ENCODE assay signal across 8 cellular contexts in the genomic region with DNA sequence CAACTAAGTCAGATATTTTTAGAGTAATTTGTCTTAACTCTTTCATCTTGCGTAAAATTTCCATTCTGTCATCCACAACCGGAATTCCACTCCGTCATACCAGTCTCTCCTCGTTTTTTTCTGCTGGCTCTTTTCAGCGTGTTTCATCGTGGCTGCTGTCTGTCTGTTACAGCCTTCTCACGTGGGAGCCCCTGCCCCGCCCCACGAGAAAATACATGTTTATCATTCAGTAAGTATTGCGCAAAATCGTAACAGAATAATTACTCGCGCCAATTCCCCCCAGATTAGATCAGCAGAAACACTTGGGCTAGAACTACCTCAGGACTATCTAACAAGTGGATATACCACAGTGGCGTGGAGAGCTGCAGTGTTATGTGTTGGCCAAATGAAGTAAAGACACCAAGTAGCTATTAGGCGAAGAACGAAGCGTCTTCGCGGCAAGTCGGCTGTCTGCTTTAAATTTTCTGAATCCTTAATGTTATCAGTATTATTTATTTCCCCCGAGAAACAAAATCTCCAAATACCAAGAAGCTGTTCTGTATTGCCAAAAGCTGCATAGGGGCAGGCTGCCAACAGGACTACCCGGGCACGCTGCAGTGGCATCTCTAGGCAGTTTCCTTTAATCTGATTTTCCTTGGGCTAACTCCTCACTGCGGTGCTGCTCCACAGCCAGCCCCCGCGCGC. TPM values are rescaled to one million over a fixed set of nuclear protein-coding genes. Genes with fewer than 3 reads are reported as not detected.
A peak's percentile ranks its signal among the peaks of the same experiment; 100 is the strongest.
DNase-seq lines count a peak whose midpoint lies in the region; ATAC-seq, FAIRE-seq and TF ChIP-seq lines count a peak whose summit lies in the region.

No MANE protein-coding gene starts in this region.

- TF ChIP-seq POLR2A in K562 (conservative IDR thresholded peaks at IDR 0.05): no peak

- H3K4me3 ChIP-seq in AG04450 (ENCODE audit: low read depth, low read length): peak overlapping the region; percentile 81
- H3K4me3 ChIP-seq in K562: peak overlapping the region; percentile 78
- peak overlapping the region; percentile 64 for H3K4me3 ChIP-seq in iPS-18c (ENCODE audit: insufficient read depth, low read depth, low read length)
- H3K4me3 ChIP-seq in smooth muscle cell: peak overlapping the region; percentile 65

- H4K20me1 ChIP-seq in K562 (replicated peaks; ENCODE audit: control insufficient read depth, insufficient read depth, low read length): no peaks in the 10 kb centered on the region
- peaks cover 34% of the 10 kb centered on the region for H4K20me1 ChIP-seq in smooth muscle cell (ENCODE audit: low read depth)

- DNase-seq in AG04450 (ENCODE audit: low read depth, low spot score) (no peak), HS-27A (ENCODE audit: low read depth) (peak; percentile 19), SW480 (ENCODE audit: low spot score) (peak; percentile 36), K562 (ENCODE audit: extremely low read depth in 1 of 4, low spot score in 3 of 4) (peak; percentile 14 to 49 (median 17)), smooth muscle cell (lab: John Stamatoyannopoulos, UW; ENCODE audit: unreplicated experiment) (peak; percentile 52)

- TF ChIP-seq EP300 in K562 (IDR thresholded peaks at IDR 0.05; ENCODE audit: low read length): no peak

- H3K4me1 ChIP-seq in K562 (replicated peaks in 1 of 2; ENCODE audit: control insufficient read depth in 2 of 2, insufficient read depth in 2 of 2, low read length in 2 of 2) (peaks cover 0 to 8% of the 10 kb centered on the region in 2 experiments; a peak in 2 of 5 replicates), smooth muscle cell (ENCODE audit: low read depth) (peaks cover 14% of the 10 kb centered on the region)

- peak overlapping the region; percentile 59 to 81 for H3K9ac ChIP-seq in K562 (ENCODE audit: insufficient read depth in 1 of 2, low read depth in 2 of 2, low read length in 2 of 2)
- H3K9ac ChIP-seq in smooth muscle cell (ENCODE audit: low read depth): peak overlapping the region; percentile 59

- TF ChIP-seq RAD21 in K562 (CRISPR knock-in tag; conservative IDR thresholded peaks at IDR 0.05 in 1 of 2, IDR thresholded peaks at IDR 0.05 in 1 of 2): no peak

- POLR2A ChIA-PET in AG04450 (lab: Yijun Ruan, JAX) (interaction anchor here (1.0 to 1.8 kb wide), 9 partner anchors 9 to 330 kb away, joined by 3 to 18 read pairs (median 4); a partner anchor contains a TSS), K562 (lab: Yijun Ruan, JAX) (interaction anchor here (0.6 to 1.5 kb wide), 11 partner anchors 7 to 744 kb away, joined by 3 to 12 read pairs (median 4); no protein-coding TSS in a partner anchor)

- peak overlapping the region; percentile 55 for H3K27ac ChIP-seq in AG04450 (ENCODE audit: low read depth, low read length)
- H3K27ac ChIP-seq in K562 (ENCODE audit: extremely low read depth, low read depth, low read length): peak overlapping the region; percentile 69
- peak overlapping the region; percentile 85 for H3K27ac ChIP-seq in smooth muscle cell (ENCODE audit: low read depth)

- H3K79me2 ChIP-seq in K562 (ENCODE audit: control insufficient read depth, insufficient read depth, low read length) (peaks cover 26% of the 10 kb centered on the region), smooth muscle cell (ENCODE audit: low read depth) (peaks cover 35% of the 10 kb centered on the region)

- TF ChIP-seq CTCF in AG04450 (IDR thresholded peaks at IDR 0.05; ENCODE audit: low read depth, low read length) (no peak), K562 (IDR thresholded peaks at IDR 0.05 in 2 of 3, conservative IDR thresholded peaks at IDR 0.05 in 1 of 3; ENCODE audit: insufficient read depth in 2 of 3, low read depth in 1 of 3, low read length in 3 of 3) (no peak), smooth muscle cell (IDR thresholded peaks at IDR 0.05; ENCODE audit: borderline replicate concordance, insufficient read depth, poor library complexity, severe bottlenecking) (no peak)

- H3K9me3 ChIP-seq in AG04450 (ENCODE audit: control insufficient read depth, insufficient read depth, low read length) (no peaks in the 10 kb centered on the region), K562 (replicated peaks; ENCODE audit: control insufficient read depth, insufficient read depth, low read depth, low read length) (no peaks in the 10 kb centered on the region), iPS-18c (ENCODE audit: control insufficient read depth, insufficient read depth, low read length) (no peaks in the 10 kb centered on the region), smooth muscle cell (replicated peaks; ENCODE audit: low read depth) (no peaks in the 10 kb centered on the region)

- BruUV-seq in K562 (replicated peaks; lab: Mats Ljungman, UMichigan): no TSS peak

- H2AFZ ChIP-seq in K562 (ENCODE audit: low read depth, low read length) (peak overlapping the region; percentile 85), smooth muscle cell (ENCODE audit: low read depth) (peak overlapping the region; percentile 90)

- CTCF ChIA-PET in AG04450 (lab: Charles Lee) (interaction anchor here (1.4 kb wide), 1 partner anchor 58 kb away, joined by 5 read pairs; no protein-coding TSS in a partner anchor), K562 (lab: Yijun Ruan, JAX; ENCODE audit: low intra/inter-chr PET ratio) (no interaction called here)

- ATAC-seq in GM18873 (IDR thresholded peaks at IDR 0.05; ENCODE audit: low FRiP score, unreplicated experiment) (peak; percentile 5), K562 (peak; percentile 3; the same call in 2 of the 3 replicates), HG03571 (IDR thresholded peaks at IDR 0.05; ENCODE audit: unreplicated experiment) (no peak)

- WGBS in K562 (ENCODE audit: insufficient coverage, low coverage, missing lambda C conversion rate): 3% methylated on average over 26 of the region's 27 CpGs
- 5% methylated on average over 27 of the region's 27 CpGs for WGBS in smooth muscle cell (ENCODE audit: low lambda C conversion rate)

- peak; percentile 11 for FAIRE-seq in K562 (lab: Jason Lieb, UNC)

- H3K36me3 ChIP-seq in K562 (ENCODE audit: control insufficient read depth, insufficient read depth, low read length): no peaks in the 10 kb centered on the region
- H3K36me3 ChIP-seq in smooth muscle cell (ENCODE audit: low read depth): no peaks in the 10 kb centered on the region

- in situ Hi-C loops in K562 (cut with MboI): no loop called here

- intact Hi-C loops in K562 (cut with micrococcal nuclease): no loop called here

- no peaks in the 10 kb centered on the region for H3K9me1 ChIP-seq in K562 (ENCODE audit: control insufficient read depth, insufficient read depth, low read length)

- H3K4me2 ChIP-seq in K562 (ENCODE audit: insufficient read depth, low read length): peak overlapping the region; percentile 78
- H3K4me2 ChIP-seq in smooth muscle cell: peak overlapping the region; percentile 94

- H3K27me3 ChIP-seq in AG04450 (ENCODE audit: control insufficient read depth, insufficient read depth, low read length) (no peaks in the 10 kb centered on the region), K562 (ENCODE audit: control insufficient read depth in 2 of 2, insufficient read depth in 2 of 2, low read length in 2 of 2) (no peaks in the 10 kb centered on the region), smooth muscle cell (ENCODE audit: low read depth) (no peaks in the 10 kb centered on the region)

- peaks cover 3% of the 10 kb centered on the region for H3F3A ChIP-seq in smooth muscle cell (ENCODE audit: low read depth)

TF ChIP-seq in K562, 482 proteins besides CTCF, POLR2A, EP300 and RAD21 (continues in another document):
- peak; percentile 7; the same call in 1 of the 2 replicates for TF ChIP-seq ARID1B (IDR thresholded peaks at IDR 0.05)
- TF ChIP-seq, protein P1, sequence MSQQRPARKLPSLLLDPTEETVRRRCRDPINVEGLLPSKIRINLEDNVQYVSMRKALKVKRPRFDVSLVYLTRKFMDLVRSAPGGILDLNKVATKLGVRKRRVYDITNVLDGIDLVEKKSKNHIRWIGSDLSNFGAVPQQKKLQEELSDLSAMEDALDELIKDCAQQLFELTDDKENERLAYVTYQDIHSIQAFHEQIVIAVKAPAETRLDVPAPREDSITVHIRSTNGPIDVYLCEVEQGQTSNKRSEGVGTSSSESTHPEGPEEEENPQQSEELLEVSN (IDR thresholded peaks at IDR 0.05; ENCODE audit: borderline replicate concordance in 1 of 2, extremely low read depth in 1 of 2, insufficient read depth in 1 of 2, insufficient read length in 1 of 2, low read depth in 1 of 2, low read length in 1 of 2, poor library complexity in 1 of 2, severe bottlenecking in 1 of 2): peak in 1 of 2 experiments; percentile 54
- no peak for TF ChIP-seq FUS (optimal IDR thresholded peaks at IDR 0.05; ENCODE audit: low read depth, low read length)

RNA-seq across cellular contexts. Expression of a gene that starts 0.6 kb away (rescaled TPM):
- polyA plus RNA-seq in AG04450 (2011; rRNA removed): 45.1 and 49.7 TPM in 2 replicates
- polyA minus RNA-seq in AG04450 (2011; rRNA and poly(A)+ RNA removed): 90.3 and 100 TPM in 2 replicates
- 11.6 and 19.4 TPM in 2 replicates for total RNA-seq in K562 (2011; cell fraction: chromatin; rRNA removed; ENCODE audit: low replicate concordance)
- total RNA-seq in K562 (2011; cell fraction: nucleolus; rRNA removed): 3.4 and 3.8 TPM in 2 replicates
- 5.0 and 9.6 TPM in 2 replicates for total RNA-seq in K562 (2011; cell fraction: nucleoplasm; rRNA removed)
- total RNA-seq in K562 (2014; rRNA removed): 0.20 and 1.6 TPM in 2 replicates
- 1.1 and 1.4 TPM in 2 replicates for total RNA-seq in K562 (2014; rRNA removed; fragmentation: Illumina TruSeq; extraction: Trizol)
- total RNA-seq in K562 (2015; rRNA removed; fragmentation: Illumina TruSeq; extraction: Trizol): 0.98 and 1.0 TPM in 2 replicates
- total RNA-seq in K562 (2021): 1.5 and 2.1 TPM in 2 replicates
- polyA plus RNA-seq in K562 (2011; rRNA removed): 1.9 TPM in 2 replicates
- polyA plus RNA-seq in K562 (2011; cell fraction: cytosol; rRNA removed): 0.04 TPM in 2 replicates
- 1.2 and 2.0 TPM in 2 replicates for polyA plus RNA-seq in K562 (2011; cell fraction: nucleus; rRNA removed)
- polyA plus RNA-seq in K562 (2012): 1.00 and 3.0 TPM in 2 replicates
- polyA plus RNA-seq in K562 (2014; fragmentation: Illumina TruSeq; extraction: Trizol): 0.13 and 0.75 TPM in 2 replicates
- 1 to 10 TPM; 2.1 to 2.4 TPM for polyA plus RNA-seq in K562 (2014; fragmentation: Nextera tagmentation; extraction: Ambion mirVana)
- polyA plus RNA-seq in K562 (2014; rRNA removed): 0.24 and 0.57 TPM in 2 replicates
- polyA minus RNA-seq in K562 (2011; rRNA and poly(A)+ RNA removed): 3.8 and 4.3 TPM in 2 replicates
- 0.19 and 1.5 TPM in 2 replicates for polyA minus RNA-seq in K562 (2011; cell fraction: cytosol; rRNA and poly(A)+ RNA removed)
- 5.5 and 11.8 TPM in 2 replicates for polyA minus RNA-seq in K562 (2011; cell fraction: nucleus; rRNA and poly(A)+ RNA removed)
- 80.3 and 106 TPM in 2 replicates for total RNA-seq in smooth muscle cell
- 22.3 and 31.0 TPM in 2 replicates for polyA plus RNA-seq in smooth muscle cell
